ENCODE assay signal across 8 cellular contexts in the genomic region with DNA sequence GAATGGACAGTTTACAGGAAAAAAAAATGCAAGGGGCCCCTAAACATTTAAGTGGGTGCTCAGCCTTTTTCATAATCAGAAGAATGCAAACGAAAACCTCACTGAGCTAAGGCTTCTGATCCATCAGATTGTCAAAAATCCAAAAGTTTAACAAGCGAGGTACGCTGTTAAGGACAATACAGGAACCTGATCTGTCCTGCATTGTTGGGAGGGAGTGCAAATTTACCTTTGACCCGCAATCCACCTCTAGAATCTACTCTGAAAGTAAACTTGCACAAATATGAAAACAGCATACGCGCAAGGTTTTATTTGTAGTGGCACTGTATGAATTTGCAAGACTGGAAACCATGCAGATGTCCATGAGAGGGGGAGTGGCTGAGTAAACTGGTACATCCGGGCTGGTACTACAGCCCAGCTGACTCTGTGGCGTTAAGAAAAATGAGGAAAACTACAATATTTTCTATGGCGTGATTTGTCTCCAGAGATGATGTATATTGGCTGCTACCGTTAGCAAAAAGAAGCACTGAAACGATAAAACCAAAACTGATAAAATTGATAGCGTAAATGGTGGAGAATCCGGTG. TPM values are rescaled to one million over a fixed set of nuclear protein-coding genes. Genes with fewer than 3 reads are reported as not detected.
DNase-seq lines count a peak whose midpoint lies in the region; ATAC-seq, FAIRE-seq and TF ChIP-seq lines count a peak whose summit lies in the region.

No MANE protein-coding gene starts in this region.

- TF ChIP-seq POLR2A in A549 (IDR thresholded peaks at IDR 0.05; ENCODE audit: low read length) = no peak

- intact Hi-C loops in lower lobe of right lung (cut with DNase I) = no loop called here

- CTCF ChIA-PET in A549 (lab: Yijun Ruan, JAX) = interaction anchor here (1.1 to 14.0 kb wide), 4 partner anchors 11 to 151 kb away, joined by 3 to 123 read pairs (median 17); no protein-coding TSS in a partner anchor

- ATAC-seq in A549 (no peak), lower lobe of right lung (peak in 1 of 2 donors; percentile 18), GM21360 (IDR thresholded peaks at IDR 0.05; ENCODE audit: unreplicated experiment) (no peak)

- H3K4me1 Mint-ChIP-seq in astrocyte (ENCODE audit: low read depth, unreplicated experiment) = peaks cover 13% of the 10 kb centered on the region

- H2AFZ ChIP-seq in astrocyte (ENCODE audit: low read depth, low read length) = peak overlapping the region; percentile 54

- H3K27ac Mint-ChIP-seq in astrocyte (ENCODE audit: unreplicated experiment) = no peak overlapping the region

- FAIRE-seq in A549 (lab: Jason Lieb, UNC) (no peak), astrocyte (lab: Jason Lieb, UNC) (no peak), frontal cortex (lab: Jason Lieb, UNC) (no peak)

- H3K27ac ChIP-seq in A549 (peak overlapping the region; percentile 77 to 90), HL-60 (replicated peaks) (peak overlapping the region; percentile 68), astrocyte (ENCODE audit: low read depth, low read length) (peak overlapping the region; percentile 51), lower lobe of right lung (peak overlapping the region; percentile 86), urinary bladder (ENCODE audit: low read depth) (peak overlapping the region; percentile 65)

- H4K20me1 ChIP-seq in astrocyte (ENCODE audit: insufficient read depth, low read length) = no peaks in the 10 kb centered on the region

- H3K36me3 Mint-ChIP-seq in astrocyte (ENCODE audit: low read depth, unreplicated experiment) = peaks cover 8% of the 10 kb centered on the region

- peak overlapping the region; percentile 79 for H3K4me2 ChIP-seq in A549
- peak overlapping the region; percentile 89 for H3K4me2 ChIP-seq in astrocyte (ENCODE audit: low read length)

- no peaks in the 10 kb centered on the region for H3K79me2 ChIP-seq in astrocyte (ENCODE audit: insufficient read depth, low read length)

- no peaks in the 10 kb centered on the region for H3K9me3 Mint-ChIP-seq in astrocyte (ENCODE audit: unreplicated experiment)

- H3K36me3 ChIP-seq in astrocyte (ENCODE audit: insufficient read depth, low read length) (no peaks in the 10 kb centered on the region), lower lobe of right lung (peaks cover 14% of the 10 kb centered on the region), urinary bladder (ENCODE audit: insufficient read depth) (no peaks in the 10 kb centered on the region)

- H3K4me3 ChIP-seq in A549 (peak overlapping the region; percentile 54), HL-60 (replicated peaks; ENCODE audit: insufficient read depth, low read length) (peak overlapping the region; percentile 67), astrocyte (ENCODE audit: insufficient read depth, low read depth, low read length) (peak overlapping the region; percentile 81), lower lobe of right lung (peak overlapping the region; percentile 71), urinary bladder (ENCODE audit: low read depth, low read length) (peak overlapping the region; percentile 56)

- H3K27me3 ChIP-seq in HL-60 (ENCODE audit: insufficient read depth, poor library complexity, severe bottlenecking) = no peaks in the 10 kb centered on the region
- no peaks in the 10 kb centered on the region for H3K27me3 ChIP-seq in astrocyte (ENCODE audit: insufficient read depth, low read length)
- H3K27me3 ChIP-seq in lower lobe of right lung (ENCODE audit: low read depth) = no peaks in the 10 kb centered on the region

- DNase-seq in A549 (ENCODE audit: low read depth in 1 of 2, low spot score in 1 of 2) = no peak
- no peak for DNase-seq in HL-60 (ENCODE audit: low read depth in 1 of 2, low spot score in 1 of 2)
- DNase-seq in astrocyte (ENCODE audit: low read depth) = no peak
- no peak for DNase-seq in lower lobe of right lung
- no peak for DNase-seq in CD1c-positive myeloid dendritic cell (ENCODE audit: extremely low spot score)
- DNase-seq in frontal cortex (ENCODE audit: low spot score in 2 of 2) = no peak

- H3K4me3 Mint-ChIP-seq in astrocyte (ENCODE audit: unreplicated experiment) = peak overlapping the region; percentile 91

- H3K9me3 ChIP-seq in A549 (no peaks in the 10 kb centered on the region), astrocyte (ENCODE audit: insufficient read depth, low read depth, low read length) (no peaks in the 10 kb centered on the region), lower lobe of right lung (no peaks in the 10 kb centered on the region)

- no peak for TF ChIP-seq CTCF in A549 (IDR thresholded peaks at IDR 0.05)
- TF ChIP-seq CTCF in HL-60 (IDR thresholded peaks at IDR 0.05; ENCODE audit: insufficient read depth, low read length) = no peak
- no peak for TF ChIP-seq CTCF in astrocyte (IDR thresholded peaks at IDR 0.05; ENCODE audit: insufficient read depth, low read depth, low read length)
- no peak for TF ChIP-seq CTCF in lower lobe of right lung (IDR thresholded peaks at IDR 0.05)

- H3K9ac ChIP-seq in astrocyte (ENCODE audit: low read length) = peak overlapping the region; percentile 83

- 59% methylated on average over 13 of the region's 13 CpGs for whole genome bisulfite sequencing in A549 (ENCODE audit: missing lambda C conversion rate)
- WGBS in urinary bladder = 47% methylated on average over 13 of the region's 13 CpGs

- POLR2A ChIA-PET in A549 (lab: Yijun Ruan, JAX) = interaction anchor here (1.0 to 1.6 kb wide), 9 partner anchors 15 to 182 kb away, joined by 3 to 12 read pairs (median 3); a partner anchor contains a TSS

- no peak for TF ChIP-seq EP300 in A549 (IDR thresholded peaks at IDR 0.05)

- TF ChIP-seq RAD21 in A549 (conservative IDR thresholded peaks at IDR 0.05 in 1 of 2, IDR thresholded peaks at IDR 0.05 in 1 of 2) = no peak

- H3K27me3 Mint-ChIP-seq in astrocyte (ENCODE audit: low read depth, unreplicated experiment) = no peaks in the 10 kb centered on the region

- H3K4me1 ChIP-seq in A549 (peaks cover 15% of the 10 kb centered on the region), astrocyte (ENCODE audit: insufficient read depth, low read length) (peaks cover 14% of the 10 kb centered on the region), lower lobe of right lung (peaks cover 27% of the 10 kb centered on the region), urinary bladder (ENCODE audit: insufficient read depth) (no peaks in the 10 kb centered on the region)

TF ChIP-seq in A549, 52 proteins besides CTCF, POLR2A, EP300 and RAD21 (continues in another document):
- TF ChIP-seq ESRRA (IDR thresholded peaks at IDR 0.05; ENCODE audit: borderline replicate concordance, low read length) (no peak), FOSB (CRISPR knock-in tag; IDR thresholded peaks at IDR 0.05) (no peak), ZC3H11A (IDR thresholded peaks at IDR 0.05) (no peak), CBX2 (IDR thresholded peaks at IDR 0.05; ENCODE audit: borderline replicate concordance, low read depth) (no peak), NPAS2 (CRISPR knock-in tag; IDR thresholded peaks at IDR 0.05; ENCODE audit: borderline replicate concordance) (no peak)
- TF ChIP-seq, protein P1, sequence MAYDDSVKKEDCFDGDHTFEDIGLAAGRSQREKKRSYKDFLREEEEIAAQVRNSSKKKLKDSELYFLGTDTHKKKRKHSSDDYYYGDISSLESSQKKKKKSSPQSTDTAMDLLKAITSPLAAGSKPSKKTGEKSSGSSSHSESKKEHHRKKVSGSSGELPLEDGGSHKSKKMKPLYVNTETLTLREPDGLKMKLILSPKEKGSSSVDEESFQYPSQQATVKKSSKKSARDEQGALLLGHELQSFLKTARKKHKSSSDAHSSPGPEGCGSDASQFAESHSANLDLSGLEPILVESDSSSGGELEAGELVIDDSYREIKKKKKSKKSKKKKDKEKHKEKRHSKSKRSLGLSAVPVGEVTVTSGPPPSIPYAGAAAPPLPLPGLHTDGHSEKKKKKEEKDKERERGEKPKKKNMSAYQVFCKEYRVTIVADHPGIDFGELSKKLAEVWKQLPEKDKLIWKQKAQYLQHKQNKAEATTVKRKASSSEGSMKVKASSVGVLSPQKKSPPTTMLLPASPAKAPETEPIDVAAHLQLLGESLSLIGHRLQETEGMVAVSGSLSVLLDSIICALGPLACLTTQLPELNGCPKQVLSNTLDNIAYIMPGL (CRISPR knock-in tag; IDR thresholded peaks at IDR 0.05; ENCODE audit: borderline replicate concordance) = no peak

RNA-seq across cellular contexts. Expression of a gene that starts 28.8 kb away (rescaled TPM):
- polyA plus RNA-seq in A549 (2011; rRNA removed) (0.63 and 0.72 TPM in 2 replicates), A549 (2017; fragmentation: RNase III; extraction: RNeasy Plus Mini Kit Qiagen cat#74134 plus additional on column Dnase treatment) (0.09 to 0.27 TPM (median 0.09 TPM) in 3 replicates), urinary bladder (4.2 TPM)
- 0.08 and 0.25 TPM in 2 replicates for polyA plus RNA-seq in A549 (2012; cell fraction: cytosol; rRNA removed)
- 0.05 and 0.11 TPM in 2 replicates for polyA plus RNA-seq in A549 (2012; cell fraction: nucleus; rRNA removed)
- 0.97 and 1.6 TPM in 2 replicates for polyA minus RNA-seq in A549 (2011; rRNA and poly(A)+ RNA removed)
- total RNA-seq in astrocyte (not detected in 2 replicates), lower lobe of right lung (16.6 TPM), urinary bladder (0.42 TPM), frontal cortex (0.82 TPM)

RNA-seq across cellular contexts. Expression of a gene that starts 38.4 kb away (rescaled TPM):
- polyA plus RNA-seq in A549 (2011; rRNA removed) = 47.8 and 80.1 TPM in 2 replicates
- 23.0 and 30.3 TPM in 2 replicates for polyA plus RNA-seq in A549 (2012; cell fraction: cytosol; rRNA removed)
- polyA plus RNA-seq in A549 (2012; cell fraction: nucleus; rRNA removed) = 7.5 and 12.8 TPM in 2 replicates
- polyA plus RNA-seq in A549 (2017; fragmentation: RNase III; extraction: RNeasy Plus Mini Kit Qiagen cat#74134 plus additional on column Dnase treatment) = 48.6 to 59.2 TPM (median 57.2 TPM) in 3 replicates
- polyA minus RNA-seq in A549 (2011; rRNA and poly(A)+ RNA removed) = 20.3 and 22.2 TPM in 2 replicates
- total RNA-seq in astrocyte = 177 and 179 TPM in 2 replicates
- 105 TPM for total RNA-seq in lower lobe of right lung
- total RNA-seq in urinary bladder = 188 TPM
- polyA plus RNA-seq in urinary bladder = 432 TPM
- total RNA-seq in frontal cortex = 45.7 TPM

RNA-seq across cellular contexts. Expression of a gene that starts 54.0 kb away (rescaled TPM):
- polyA plus RNA-seq in A549 (2011; rRNA removed) = 17.5 and 23.0 TPM in 2 replicates
- 29.8 and 31.6 TPM in 2 replicates for polyA plus RNA-seq in A549 (2012; cell fraction: cytosol; rRNA removed)
- polyA plus RNA-seq in A549 (2012; cell fraction: nucleus; rRNA removed) = 38.6 and 43.7 TPM in 2 replicates
- polyA plus RNA-seq in A549 (2017; fragmentation: RNase III; extraction: RNeasy Plus Mini Kit Qiagen cat#74134 plus additional on column Dnase treatment) = 44.5 to 55.3 TPM (median 53.3 TPM) in 3 replicates
- 16.0 and 23.1 TPM in 2 replicates for polyA minus RNA-seq in A549 (2011; rRNA and poly(A)+ RNA removed)
- total RNA-seq in astrocyte = 45.5 and 47.2 TPM in 2 replicates
- total RNA-seq in lower lobe of right lung = 29.6 TPM
- 13.5 TPM for total RNA-seq in urinary bladder
- 41.4 TPM for polyA plus RNA-seq in urinary bladder
- total RNA-seq in frontal cortex = 17.5 TPM

RNA-seq across cellular contexts. Expression of a gene that starts 54.3 kb away (rescaled TPM):
- polyA plus RNA-seq in A549 (2011; rRNA removed) (120 and 138 TPM in 2 replicates), A549 (2017; fragmentation: RNase III; extraction: RNeasy Plus Mini Kit Qiagen cat#74134 plus additional on column Dnase treatment) (64.6 to 67.2 TPM (median 64.9 TPM) in 3 replicates), urinary bladder (38.4 TPM)
- polyA plus RNA-seq in A549 (2012; cell fraction: cytosol; rRNA removed) = 59.6 and 69.2 TPM in 2 replicates
- polyA plus RNA-seq in A549 (2012; cell fraction: nucleus; rRNA removed) = 52.8 and 61.7 TPM in 2 replicates
- 22.2 and 33.0 TPM in 2 replicates for polyA minus RNA-seq in A549 (2011; rRNA and poly(A)+ RNA removed)
- total RNA-seq in astrocyte (24.3 and 26.0 TPM in 2 replicates), lower lobe of right lung (31.6 TPM), urinary bladder (22.6 TPM), frontal cortex (14.7 TPM)
